ENCODE assay signal across 23 cellular contexts in the genomic region with DNA sequence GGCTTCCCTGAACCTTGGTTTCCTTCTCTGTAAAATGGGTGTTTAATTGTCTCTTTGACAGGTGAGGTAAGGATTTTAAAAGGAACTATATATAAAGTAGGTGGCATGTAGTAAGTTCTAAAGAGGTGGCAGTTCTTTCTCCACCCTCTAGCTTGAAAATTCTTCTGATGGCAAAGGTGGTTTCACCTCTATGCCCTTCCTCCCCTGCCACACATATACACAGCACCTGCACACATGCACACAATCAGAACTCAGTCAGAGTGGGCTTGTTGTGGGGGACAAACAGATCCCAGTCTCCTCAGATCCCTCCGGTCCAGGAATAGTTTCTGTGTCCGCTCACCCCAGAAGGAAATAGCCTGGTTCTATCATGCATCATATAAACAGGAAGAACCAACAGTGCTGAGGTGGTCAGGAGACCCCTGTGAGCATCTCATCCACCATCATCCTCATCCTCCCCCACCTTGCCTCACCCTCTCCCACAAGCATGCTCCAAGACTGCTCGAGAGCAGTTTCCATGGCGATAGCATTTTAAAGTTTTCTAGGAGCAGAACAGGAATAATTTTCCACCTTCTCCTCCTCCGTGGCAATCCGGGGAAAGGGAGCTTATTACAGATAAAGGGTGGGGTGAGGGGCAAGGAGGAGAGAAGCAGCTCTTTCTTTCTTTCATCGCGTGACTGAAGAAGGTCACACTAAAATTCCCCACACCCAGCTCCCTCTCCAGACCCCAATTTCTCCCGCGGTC.
"Had no signal": no experiment of that assay in that cellular context is flagged by ENCODE, and none has a peak within 500 bp of the region (broad histone marks: within the 10 kb centered on the region; RNA-seq: fewer than 3 reads in every experiment).

No MANE protein-coding gene starts in this region.

- H3K4me3 ChIP-seq: MG63 had no signal

- H3K36me3 ChIP-seq: MG63 had no signal

- H3K9me3 ChIP-seq: MG63 had no signal

- H3K27ac ChIP-seq: KMS-11 had no signal

- H3K4me3 Mint-ChIP-seq: activated CD8-positive, alpha-beta T cell treated with anti-CD3 and anti-CD28 coated beads, Interleukin-2, amount 10 ng/mL, durations not matched to agents 7 days and 5 days; activated naive CD8-positive, alpha-beta T cell; IgD-negative memory B cell; T-helper 17 cell; WTC11 had no signal

- H3K9me3 Mint-ChIP-seq: WTC11 had no signal

- H3K4me1 Mint-ChIP-seq: IgD-negative memory B cell, T-helper 17 cell, WTC11 had no signal

- H3K27me3 ChIP-seq: MG63 had no signal

- H3K36me3 Mint-ChIP-seq: activated naive CD8-positive, alpha-beta T cell; IgD-negative memory B cell; WTC11 had no signal

- H3K9ac ChIP-seq: KMS-11 had no signal

- DNase-seq: activated CD4-positive, alpha-beta T cell treated with anti-CD3 and anti-CD28 coated beads for 48 hours; activated CD4-positive, alpha-beta T cell treated with anti-CD3 and anti-CD28 coated beads, Interleukin-2, amount 50 U/mL, for 4 hours; activated CD4-positive, CD25-positive, alpha-beta regulatory T cell treated with anti-CD3 and anti-CD28 coated beads, Interleukin-2, amount 50 U/mL, for 72 hours; activated CD8-positive, alpha-beta memory T cell treated with anti-CD3 and anti-CD28 coated beads, Interleukin-2, amount 50 U/mL, for 48 hours; activated CD8-positive, alpha-beta T cell treated with anti-CD3 and anti-CD28 coated beads, Interleukin-2, amount 10 ng/mL, durations not matched to agents 7 days and 5 days; activated naive CD4-positive, alpha-beta T cell; activated T-cell treated with anti-CD3 and anti-CD28 coated beads, Interleukin-2, amount 50 U/mL, for 1 hour; MG63; NCI-H1105; NCI-H1436; NCI-H1694 treated with DMSO at 0.1 percent for 48 hours; NCI-H2029 treated with DMSO at 0.1 percent for 48 hours; NCI-H345; NCI-H510A; NCI-H526 treated with DMSO at 0.1 percent for 48 hours; NCI-H82; SIG-M5; T-helper 17 cell; T-helper 9 cell had no signal

- H3K4me2 ChIP-seq: KMS-11 had no signal

- H3K27ac Mint-ChIP-seq: activated CD8-positive, alpha-beta T cell treated with anti-CD3 and anti-CD28 coated beads, Interleukin-2, amount 10 ng/mL, durations not matched to agents 7 days and 5 days; activated naive CD8-positive, alpha-beta T cell; IgD-negative memory B cell; T-helper 17 cell; WTC11 had no signal
